ENCODE assay signal across 8 cellular contexts in genomic region chr10:130136214-130137076, GRCh38. TPM values are rescaled to one million over a fixed set of nuclear protein-coding genes. Genes with fewer than 3 reads are reported as not detected.
A peak's percentile ranks its signal among the peaks of the same experiment; 100 is the strongest.
DNase-seq lines count a peak whose midpoint lies in the region; ATAC-seq and TF ChIP-seq lines count a peak whose summit lies in the region.

Gene GLRX3 (plus strand): TSS chr10:130136391. CDS start chr10:130136421, 30 bp downstream.

- H3K27ac ChIP-seq in ectodermal cell (ENCODE audit: insufficient read depth, low read depth, low read length, poor library complexity, severe bottlenecking) (no peak within 1 kb of the TSS), lung (ENCODE audit: low read depth in 1 of 2, low read length in 1 of 2) (peak within 1 kb of the TSS; percentile 87 to 90)

- H3K4me3 ChIP-seq in ectodermal cell (ENCODE audit: insufficient read depth, low read depth, low read length), result peak within 1 kb of the TSS; percentile 74
- peak within 1 kb of the TSS; percentile 99 for H3K4me3 ChIP-seq in lung

- WGBS in ectodermal cell, 2 experiments, result 0 to 1% methylated on average over 98 of the region's 98 CpGs
- WGBS in lung, 2 donors, result 0% methylated on average over 62 to 98 of the region's 98 CpGs

- TF ChIP-seq CTCF in lung (IDR thresholded peaks at IDR 0.05; ENCODE audit: control extremely low read depth, extremely low read depth), result no peak

- H3K9me3 ChIP-seq in ectodermal cell (ENCODE audit: control insufficient read depth, low read length) (no peaks in the 10 kb centered on the region), lung (ENCODE audit: control insufficient read depth in 2 of 2, insufficient read depth in 1 of 2, low read length in 1 of 2) (no peaks in the 10 kb centered on the region)

- ATAC-seq in HG03439 (IDR thresholded peaks at IDR 0.05; ENCODE audit: unreplicated experiment) (peak; percentile 77), lung (ENCODE audit: insufficient read depth, low FRiP score) (peak; percentile 95)

- no peaks in the 10 kb centered on the region for H3K36me3 ChIP-seq in ectodermal cell (ENCODE audit: control insufficient read depth, insufficient read depth, low read length)
- H3K36me3 ChIP-seq in lung (ENCODE audit: control insufficient read depth in 2 of 2, insufficient read depth in 2 of 2, low read length in 2 of 2), result no peaks in the 10 kb centered on the region

- H3K27me3 ChIP-seq in ectodermal cell (ENCODE audit: control insufficient read depth, insufficient read depth, low read length, poor library complexity, severe bottlenecking) (no peaks in the 10 kb centered on the region), lung (ENCODE audit: control insufficient read depth, insufficient read depth) (no peaks in the 10 kb centered on the region)

- H3K4me1 ChIP-seq in ectodermal cell (ENCODE audit: control insufficient read depth, insufficient read depth, low read length), result no peaks in the 10 kb centered on the region
- H3K4me1 ChIP-seq in lung (ENCODE audit: control insufficient read depth in 2 of 2, insufficient read depth in 2 of 2, low read length in 2 of 2), result peaks cover 14 to 16% of the 10 kb centered on the region in 2 donors

- DNase-seq in C1 segment of cervical spinal cord (lab: John Stamatoyannopoulos, UW), result peak in 13 of 14 donors; percentile 30 to 87 (median 63)
- peak; percentile 89 for DNase-seq in GM19238 (ENCODE audit: insufficient read length, low spot score)
- peak; percentile 33 for DNase-seq in NCI-H82 treated with DMSO at 0.1 percent for 48 hours (lab: John Stamatoyannopoulos, UW; ENCODE audit: unreplicated experiment)
- peak; percentile 63 to 87 for DNase-seq in activated CD8-positive, alpha-beta memory T cell treated with anti-CD3 and anti-CD28 coated beads for 1 hour (ENCODE audit: extremely low read depth in 1 of 2, low read depth in 1 of 2)
- DNase-seq in lung (ENCODE audit: low spot score), result peak; percentile 87
- DNase-seq in stimulated activated CD4-positive, alpha-beta T cell treated with anti-CD3 and anti-CD28 coated beads, TNF-alpha, amount 100 ng/mL, for 4 hours (ENCODE audit: low read depth in 3 of 3), result peak; percentile 80 to 91 (median 85)

RNA-seq across cellular contexts. Expression of gene GLRX3, which starts in this region (rescaled TPM):
- polyA plus RNA-seq in ectodermal cell (2013, experiment 1 of 4), result 158 TPM
- 131 TPM for polyA plus RNA-seq in ectodermal cell (2013, experiment 2 of 4)
- polyA plus RNA-seq in ectodermal cell (2013, experiment 3 of 4), result 106 TPM
- polyA plus RNA-seq in ectodermal cell (2013, experiment 4 of 4), result 117 TPM
- 10 to 100 TPM; 37.6 to 71.1 TPM for total RNA-seq in lung
- 10 to 100 TPM; 51.2 to 63.8 TPM for polyA plus RNA-seq in lung

Comparison
In these comparisons a context has a peak if more than half of its experiments do, and no peak if none do; other contexts are left out.
1. DNase-seq: peak in every context shown above with its lines; median percentile 89 in GM19238; 87 in lung; 85 in stimulated activated CD4-positive, alpha-beta T cell treated with anti-CD3 and anti-CD28 coated beads, TNF-alpha, amount 100 ng/mL, for 4 hours; 75 in activated CD8-positive, alpha-beta memory T cell treated with anti-CD3 and anti-CD28 coated beads for 1 hour; 63 in C1 segment of cervical spinal cord; 33 in NCI-H82 treated with DMSO at 0.1 percent for 48 hours.